ENCODE assay signal across 15 cellular contexts in the genomic region with DNA sequence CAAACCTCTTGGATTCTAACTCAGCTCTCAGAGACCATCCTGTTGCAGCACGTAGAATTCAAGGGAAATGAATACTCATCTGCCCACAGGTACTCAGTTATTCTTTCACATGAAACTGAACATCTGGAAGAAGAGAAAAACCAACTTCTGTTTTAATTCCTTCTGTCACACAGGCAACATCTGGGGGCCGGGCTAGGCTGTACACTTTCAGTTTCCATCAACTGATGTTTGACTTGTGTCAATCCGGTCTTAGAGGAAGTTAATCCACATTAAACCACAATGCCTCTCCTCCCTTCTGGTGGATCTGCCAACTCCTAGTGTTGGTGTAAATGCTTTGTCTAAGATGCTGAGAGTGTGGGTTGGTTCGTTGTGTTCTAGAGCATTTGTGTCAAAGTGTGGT. TPM values are rescaled to one million over a fixed set of nuclear protein-coding genes. Genes with fewer than 3 reads are reported as not detected.
DNase-seq lines count a peak whose midpoint lies in the region; ATAC-seq, FAIRE-seq and TF ChIP-seq lines count a peak whose summit lies in the region.
"Had no signal": no experiment of that assay in that cellular context is flagged by ENCODE, and none has a peak within 500 bp of the region (broad histone marks: within the 10 kb centered on the region; RNA-seq: fewer than 3 reads in every experiment).

No MANE protein-coding gene starts in this region.

- no peak overlapping the region for H3K27ac Mint-ChIP-seq in stimulated activated effector memory CD8-positive, alpha-beta T cell treated with anti-CD3 and anti-CD28 coated beads, Interleukin-12 subunit alpha, Interleukin-12 subunit beta, amount 100 ng/mL, for 72 hours
- H3K27ac Mint-ChIP-seq: activated CD8-positive, alpha-beta memory T cell treated with anti-CD3 and anti-CD28 coated beads, Interleukin-2, amount 10 ng/mL, durations not matched to agents 7 days and 5 days had no signal

- H3K27ac ChIP-seq in vagina = no peak overlapping the region

- H3K9me3 ChIP-seq in vagina = no peaks in the 10 kb centered on the region
- H3K9me3 ChIP-seq: Caco-2 had no signal

- no peaks in the 10 kb centered on the region for H3K4me1 Mint-ChIP-seq in stimulated activated effector memory CD8-positive, alpha-beta T cell treated with anti-CD3 and anti-CD28 coated beads, Interleukin-12 subunit alpha, Interleukin-12 subunit beta, amount 100 ng/mL, for 72 hours

- H3K27me3 ChIP-seq in bronchial epithelial cell (ENCODE audit: control insufficient read depth, insufficient read depth, low read length) (no peaks in the 10 kb centered on the region), vagina (no peaks in the 10 kb centered on the region)

- POLR2A ChIA-PET in HEK293T (lab: Yijun Ruan, JAX) = no interaction called here

- H3K4me3 Mint-ChIP-seq in stimulated activated effector memory CD8-positive, alpha-beta T cell treated with anti-CD3 and anti-CD28 coated beads, Interleukin-12 subunit alpha, Interleukin-12 subunit beta, amount 100 ng/mL, for 72 hours = no peak overlapping the region
- H3K4me3 Mint-ChIP-seq: activated CD8-positive, alpha-beta memory T cell treated with anti-CD3 and anti-CD28 coated beads, Interleukin-2, amount 10 ng/mL, durations not matched to agents 7 days and 5 days had no signal

- ATAC-seq in GM18867 (IDR thresholded peaks at IDR 0.05; ENCODE audit: unreplicated experiment) (peak; percentile 67), GM21529 (IDR thresholded peaks at IDR 0.05; ENCODE audit: unreplicated experiment) (peak; percentile 62), HG03521 (IDR thresholded peaks at IDR 0.05; ENCODE audit: unreplicated experiment) (peak; percentile 52)
- ATAC-seq in stimulated activated effector memory CD8-positive, alpha-beta T cell treated with anti-CD3 and anti-CD28 coated beads, Interleukin-12 subunit alpha, Interleukin-12 subunit beta, amount 100 ng/mL, for 72 hours = no peak
- ATAC-seq: activated CD8-positive, alpha-beta memory T cell treated with anti-CD3 and anti-CD28 coated beads, Interleukin-2, amount 10 ng/mL, durations not matched to agents 7 days and 5 days had no signal

- H3K9me3 Mint-ChIP-seq in stimulated activated effector memory CD8-positive, alpha-beta T cell treated with anti-CD3 and anti-CD28 coated beads, Interleukin-12 subunit alpha, Interleukin-12 subunit beta, amount 100 ng/mL, for 72 hours = no peaks in the 10 kb centered on the region

- H3K36me3 ChIP-seq in bronchial epithelial cell (ENCODE audit: control insufficient read depth, insufficient read depth, low read length) (no peaks in the 10 kb centered on the region), vagina (no peaks in the 10 kb centered on the region)

- TF ChIP-seq POLR2A in vagina (IDR thresholded peaks at IDR 0.05) = no peak

- FAIRE-seq in bronchial epithelial cell (lab: Jason Lieb, UNC) = peak; percentile 92

- CTCF ChIA-PET in HEK293T (lab: Yijun Ruan, JAX) = no interaction called here

- H3K4me1 ChIP-seq in vagina = no peaks in the 10 kb centered on the region
- H3K4me1 ChIP-seq: Caco-2 had no signal

- intact Hi-C loops in vagina (cut with DNase I) = no loop called here

- TF ChIP-seq CTCF in bronchial epithelial cell (IDR thresholded peaks at IDR 0.05; ENCODE audit: insufficient read depth, low read length, severe bottlenecking) = no peak
- no peak for TF ChIP-seq CTCF in vagina (IDR thresholded peaks at IDR 0.05)

- no peak for DNase-seq in bronchial epithelial cell (ENCODE audit: low read depth)
- DNase-seq in HEK293T (ENCODE audit: extremely low spot score) = no peak
- DNase-seq in stimulated activated effector memory CD8-positive, alpha-beta T cell treated with anti-CD3 and anti-CD28 coated beads, Interleukin-12 subunit alpha, Interleukin-12 subunit beta, amount 100 ng/mL, for 72 hours (ENCODE audit: low spot score in 2 of 2) = no peak
- no peak for DNase-seq in vagina (ENCODE audit: extremely low spot score in 2 of 2)
- no peak for DNase-seq in activated effector memory CD4-positive, alpha-beta T cell treated with Interleukin-2 at 50 U/mL for 16 hours
- DNase-seq: activated CD8-positive, alpha-beta memory T cell treated with anti-CD3 and anti-CD28 coated beads, Interleukin-2, amount 10 ng/mL, durations not matched to agents 7 days and 5 days; Caco-2; dermis blood vessel endothelial cell; Karpas-422; NCI-H2171 had no signal

- no peaks in the 10 kb centered on the region for H3K36me3 Mint-ChIP-seq in stimulated activated effector memory CD8-positive, alpha-beta T cell treated with anti-CD3 and anti-CD28 coated beads, Interleukin-12 subunit alpha, Interleukin-12 subunit beta, amount 100 ng/mL, for 72 hours
- H3K36me3 Mint-ChIP-seq: activated CD8-positive, alpha-beta memory T cell treated with anti-CD3 and anti-CD28 coated beads, Interleukin-2, amount 10 ng/mL, durations not matched to agents 7 days and 5 days had no signal

- no peak overlapping the region for H3K4me3 ChIP-seq in bronchial epithelial cell (ENCODE audit: low read depth, low read length)
- no peak overlapping the region for H3K4me3 ChIP-seq in vagina

TF ChIP-seq in HEK293T, 16 proteins besides CTCF, POLR2A, EP300 and RAD21:
- no peak for TF ChIP-seq CTBP1 (IDR thresholded peaks at IDR 0.05; ENCODE audit: borderline replicate concordance)
- no peak for TF ChIP-seq L3MBTL2 (conservative IDR thresholded peaks at IDR 0.05)
- no peak for TF ChIP-seq ARNT (IDR thresholded peaks at IDR 0.05)
- no peak for TF ChIP-seq FOXM1 (IDR thresholded peaks at IDR 0.05; ENCODE audit: borderline replicate concordance)
- no peak for TF ChIP-seq NFRKB (IDR thresholded peaks at IDR 0.05)
- TF ChIP-seq FOXA1 (IDR thresholded peaks at IDR 0.05) = no peak
- TF ChIP-seq FOXK2 (IDR thresholded peaks at IDR 0.05) = no peak
- TF ChIP-seq TARDBP (IDR thresholded peaks at IDR 0.05) = no peak
- no peak for TF ChIP-seq ZNF384 (IDR thresholded peaks at IDR 0.05)
TF ChIP-seq in HEK293T: peak in this region for 0.

RNA-seq across cellular contexts. Expression of gene DMRT3, which starts 17.6 kb away (rescaled TPM):
- total RNA-seq in bronchial epithelial cell (not detected in 2 replicates), vagina (not detected)
- total RNA-seq: activated CD8-positive, alpha-beta memory T cell treated with anti-CD3 and anti-CD28 coated beads, Interleukin-2, amount 10 ng/mL, durations not matched to agents 7 days and 5 days; Caco-2; dermis blood vessel endothelial cell; fibroblast of villous mesenchyme; renal cortical epithelial cell had no signal

RNA-seq across cellular contexts. Expression of gene DMRT2, which starts 56.2 kb away (rescaled TPM):
- total RNA-seq in bronchial epithelial cell = 0.38 and 0.53 TPM in 2 replicates
- total RNA-seq in vagina = 2.5 TPM
- total RNA-seq: activated CD8-positive, alpha-beta memory T cell treated with anti-CD3 and anti-CD28 coated beads, Interleukin-2, amount 10 ng/mL, durations not matched to agents 7 days and 5 days; dermis blood vessel endothelial cell; fibroblast of villous mesenchyme; renal cortical epithelial cell had no signal
